In genomic region chr10:19817251-19818046, GRCh38 we compare ENCODE assay signal across 8 cellular contexts. TPM values are rescaled to one million over a fixed set of nuclear protein-coding genes. Genes with fewer than 3 reads are reported as not detected.
DNase-seq lines count a peak whose midpoint lies in the region; ATAC-seq and TF ChIP-seq lines count a peak whose summit lies in the region.

No MANE protein-coding gene starts in this region.

- H3K4me3 ChIP-seq in KMS-11 (IDR thresholded peaks at IDR 0.05; ENCODE audit: insufficient read depth, low read depth, low read length), result no peak overlapping the region
- H3K4me3 ChIP-seq in coronary artery, result peak overlapping the region; percentile 98
- H3K4me3 ChIP-seq in mesodermal cell (ENCODE audit: extremely low read depth, insufficient read depth, low read length, poor library complexity, severe bottlenecking), result peak overlapping the region; percentile 72
- peak overlapping the region; percentile 68 to 86 (median 80) for H3K4me3 ChIP-seq in tibial nerve

- H3K36me3 ChIP-seq in KMS-11 (ENCODE audit: insufficient read depth), result no peaks in the 10 kb centered on the region
- no peaks in the 10 kb centered on the region for H3K36me3 ChIP-seq in mesodermal cell (ENCODE audit: control insufficient read depth, insufficient read depth, low read length)
- H3K36me3 ChIP-seq in tibial nerve, result no peaks in the 10 kb centered on the region

- no peaks in the 10 kb centered on the region for H3K27me3 ChIP-seq in KMS-11 (ENCODE audit: insufficient read depth, low read depth)
- no peaks in the 10 kb centered on the region for H3K27me3 ChIP-seq in tibial nerve

- no peaks in the 10 kb centered on the region for H3K79me2 ChIP-seq in KMS-11 (ENCODE audit: insufficient read depth, low read depth)

- no peak for TF ChIP-seq POLR2A in tibial nerve (IDR thresholded peaks at IDR 0.05)

- H4K20me1 ChIP-seq in KMS-11 (ENCODE audit: insufficient read depth), result no peaks in the 10 kb centered on the region

- 0 to 1% methylated on average over 13 to 19 of the region's 37 CpGs for WGBS in mesodermal cell (ENCODE audit: insufficient coverage in 2 of 2), 2 experiments
- 1 to 2% methylated on average over 29 to 30 of the region's 37 CpGs for WGBS in tibial nerve, 2 donors

- H3K9me3 ChIP-seq in mesodermal cell (ENCODE audit: control insufficient read depth, low read length) (no peaks in the 10 kb centered on the region), tibial nerve (no peaks in the 10 kb centered on the region)

- H3K9ac ChIP-seq in KMS-11, result peak overlapping the region; percentile 63; the same call in 1 of the 2 replicates

- H3K27ac ChIP-seq in KMS-11 (no peak overlapping the region), coronary artery (peak overlapping the region; percentile 92 to 99), mesodermal cell (ENCODE audit: low read depth, low read length, severe bottlenecking) (no peak overlapping the region), tibial nerve (peak overlapping the region; percentile 74 to 96 (median 86))

- H2AFZ ChIP-seq in KMS-11 (ENCODE audit: low read depth), result peak overlapping the region; percentile 80

- no peak for TF ChIP-seq EP300 in tibial nerve (IDR thresholded peaks at IDR 0.05)

- peak; percentile 41 for ATAC-seq in GM18907 (IDR thresholded peaks at IDR 0.05; ENCODE audit: unreplicated experiment)
- no peak for ATAC-seq in GM18517 (IDR thresholded peaks at IDR 0.05; ENCODE audit: unreplicated experiment)
- no peak for ATAC-seq in HG03342 (IDR thresholded peaks at IDR 0.05; ENCODE audit: unreplicated experiment)
- ATAC-seq in GM21576 (IDR thresholded peaks at IDR 0.05; ENCODE audit: unreplicated experiment), result no peak

- H3K4me1 ChIP-seq in KMS-11 (ENCODE audit: low read depth, poor library complexity, severe bottlenecking) (no peaks in the 10 kb centered on the region), mesodermal cell (ENCODE audit: control insufficient read depth, insufficient read depth, low read length, poor library complexity, severe bottlenecking) (no peaks in the 10 kb centered on the region), tibial nerve (peaks cover 0 to 27% (median 0%) of the 10 kb centered on the region in 4 donors)

- no peak; the same call in 1 of the 2 replicates for TF ChIP-seq CTCF in KMS-11 (conservative IDR thresholded peaks at IDR 0.05; ENCODE audit: low read depth, low read length)
- TF ChIP-seq CTCF in coronary artery (IDR thresholded peaks at IDR 0.05), result no peak
- TF ChIP-seq CTCF in tibial nerve (IDR thresholded peaks at IDR 0.05), result peak in 3 of 5 experiments; percentile 7 to 20 (median 16)

- peak overlapping the region; percentile 81 for H3K4me2 ChIP-seq in KMS-11

- DNase-seq in coronary artery (ENCODE audit: low spot score) (no peak), tibial nerve (ENCODE audit: low spot score in 2 of 2) (no peak)

RNA-seq across cellular contexts. Expression of gene PLXDC2, which starts 1.2 kb away (rescaled TPM):
- polyA plus RNA-seq in mesodermal cell (2013, experiment 1 of 2), result 14.7 TPM
- 12.5 TPM for polyA plus RNA-seq in mesodermal cell (2013, experiment 2 of 2)
- 10 to 100 TPM; 55.2 to 79.2 (median 74.5) TPM for total RNA-seq in tibial nerve

Comparison
In these comparisons a context has a peak if more than half of its experiments do, and no peak if none do; other contexts are left out.
1. H3K27ac ChIP-seq: peak in coronary artery (2 of 2) and tibial nerve (4 of 4); none in KMS-11 (single experiment) and mesodermal cell (single experiment).
2. CTCF ChIP-seq: peak in tibial nerve (3 of 5); none in KMS-11 (single experiment) and coronary artery (single experiment).